ENCODE assay signal across 17 cellular contexts in the genomic region with DNA sequence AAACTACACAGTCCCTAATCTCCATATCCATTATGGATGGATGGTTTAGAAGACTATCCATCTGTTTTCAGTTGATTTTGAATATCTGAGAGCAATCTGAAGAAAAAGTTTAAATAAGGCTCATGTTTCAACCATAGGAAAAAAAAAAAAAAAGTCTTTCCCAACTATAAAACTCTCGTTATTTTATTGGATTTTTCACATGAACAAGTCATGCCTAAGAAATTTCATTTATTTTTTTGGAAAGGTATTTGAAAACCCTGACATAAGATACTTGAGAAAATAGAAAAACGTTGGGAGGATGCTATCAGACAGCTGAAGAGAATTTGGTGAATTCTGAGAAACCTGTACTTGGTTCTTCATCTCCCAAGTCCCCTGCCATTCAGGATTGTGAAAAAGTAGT. TPM values are rescaled to one million over a fixed set of nuclear protein-coding genes. Genes with fewer than 3 reads are reported as not detected.
DNase-seq lines count a peak whose midpoint lies in the region; ATAC-seq and TF ChIP-seq lines count a peak whose summit lies in the region.
"Had no signal": no experiment of that assay in that cellular context is flagged by ENCODE, and none has a peak within 500 bp of the region (broad histone marks: within the 10 kb centered on the region; RNA-seq: fewer than 3 reads in every experiment).

No MANE protein-coding gene starts in this region.

- CTCF ChIA-PET in CD8-positive, alpha-beta T cell (lab: Charles Lee), result interaction anchor here (1.0 to 4.9 kb wide), 4 partner anchors 76 to 180 kb away, joined by 3 to 42 read pairs (median 13); partner anchors contain the start of gene CARNMT1

- TF ChIP-seq POLR2A in prostate gland (IDR thresholded peaks at IDR 0.05), result no peak

- H3K4me3 Mint-ChIP-seq in T-helper 2 cell treated with Interferon-gamma antibody and Interleukin-4, amounts not matched to agents 5 μg/mL and 100 μg/mL, for 36 hours, result peak overlapping the region; percentile 44
- H3K4me3 Mint-ChIP-seq in CD8-positive, alpha-beta T cell, result peak overlapping the region; percentile 32
- H3K4me3 Mint-ChIP-seq in natural killer cell treated with Interleukin-12 subunit alpha and Interleukin-12 subunit beta and Interleukin-15 and Interleukin-18, amount 100 ng/mL, for 72 hours, result peak overlapping the region; percentile 8

- peaks cover 43% of the 10 kb centered on the region for H3K4me1 Mint-ChIP-seq in T-helper 2 cell treated with Interferon-gamma antibody and Interleukin-4, amounts not matched to agents 5 μg/mL and 100 μg/mL, for 36 hours (ENCODE audit: low read depth)
- peaks cover 24% of the 10 kb centered on the region for H3K4me1 Mint-ChIP-seq in CD8-positive, alpha-beta T cell (ENCODE audit: low read depth)
- H3K4me1 Mint-ChIP-seq in natural killer cell treated with Interleukin-12 subunit alpha and Interleukin-12 subunit beta and Interleukin-15 and Interleukin-18, amount 100 ng/mL, for 72 hours (ENCODE audit: low read depth in 2 of 2), result peaks cover 31 to 44% of the 10 kb centered on the region in 2 donors

- no peak for DNase-seq in T-helper 2 cell treated with Interferon-gamma antibody and Interleukin-4, amounts not matched to agents 5 μg/mL and 100 μg/mL, for 36 hours (ENCODE audit: low spot score)
- no peak for DNase-seq in T-helper 2 cell
- no peak for DNase-seq in CD8-positive, alpha-beta T cell
- no peak for DNase-seq in SK-N-MC (ENCODE audit: low read depth, low spot score)
- DNase-seq in natural killer cell treated with Interleukin-12 subunit alpha and Interleukin-12 subunit beta and Interleukin-15 and Interleukin-18, amount 100 ng/mL, for 72 hours (ENCODE audit: low spot score), result no peak
- no peak for DNase-seq in NCI-H2081 (lab: John Stamatoyannopoulos, UW)
- no peak for DNase-seq in prostate gland (ENCODE audit: low spot score)
- DNase-seq: activated CD4-positive, alpha-beta T cell treated with anti-CD3 and anti-CD28 coated beads for 48 hours; activated T-cell treated with anti-CD3 and anti-CD28 coated beads, Interleukin-2, amount 50 U/mL, for 1 hour; effector memory CD4-positive, alpha-beta T cell; NCI-H1694 treated with DMSO at 0.1 percent for 48 hours; SHP77 treated with DMSO at 0.1 percent for 48 hours; stimulated activated naive B cell treated with anti-CD40 and anti-IgM and Interleukin-4, amounts not matched to agents 10 μg/mL and 1 μg/mL and 100 μg/mL, for 72 hours; trophoblast cell had no signal

- H3K9me3 Mint-ChIP-seq in T-helper 2 cell treated with Interferon-gamma antibody and Interleukin-4, amounts not matched to agents 5 μg/mL and 100 μg/mL, for 36 hours, result no peaks in the 10 kb centered on the region
- no peaks in the 10 kb centered on the region for H3K9me3 Mint-ChIP-seq in CD8-positive, alpha-beta T cell
- H3K9me3 Mint-ChIP-seq in natural killer cell treated with Interleukin-12 subunit alpha and Interleukin-12 subunit beta and Interleukin-15 and Interleukin-18, amount 100 ng/mL, for 72 hours, result no peaks in the 10 kb centered on the region
- H3K9me3 Mint-ChIP-seq: stimulated activated naive B cell treated with anti-CD40 and anti-IgM and Interleukin-4, amounts not matched to agents 10 μg/mL and 1 μg/mL and 100 μg/mL, for 72 hours had no signal

- ATAC-seq in CD8-positive, alpha-beta T cell, result no peak
- ATAC-seq in natural killer cell treated with Interleukin-12 subunit alpha and Interleukin-12 subunit beta and Interleukin-15 and Interleukin-18, amount 100 ng/mL, for 72 hours, result no peak
- no peak for ATAC-seq in HG02884 (IDR thresholded peaks at IDR 0.05; ENCODE audit: unreplicated experiment)
- ATAC-seq: HepG2; stimulated activated naive B cell treated with anti-CD40 and anti-IgM and Interleukin-4, amounts not matched to agents 10 μg/mL and 1 μg/mL and 100 μg/mL, for 72 hours had no signal

- no peak overlapping the region for H3K27ac ChIP-seq in CD8-positive, alpha-beta T cell (ENCODE audit: low read depth, low read length)
- H3K27ac ChIP-seq in SK-N-MC (no peak overlapping the region), prostate gland (no peak overlapping the region)
- H3K27ac ChIP-seq: ascending aorta had no signal

- no peaks in the 10 kb centered on the region for H3K27me3 ChIP-seq in CD8-positive, alpha-beta T cell (ENCODE audit: insufficient read depth, low read length)
- no peaks in the 10 kb centered on the region for H3K27me3 ChIP-seq in prostate gland (replicated peaks; ENCODE audit: insufficient read depth)
- H3K27me3 ChIP-seq: ascending aorta had no signal

- POLR2A ChIA-PET in CD8-positive, alpha-beta T cell (lab: Charles Lee), result interaction anchor here (0.7 to 3.4 kb wide), 2 partner anchors 106 to 136 kb away, joined by 3 to 24 read pairs; partner anchors contain the start of genes NMRK1 and OSTF1

- H3K9me3 ChIP-seq in CD8-positive, alpha-beta T cell (ENCODE audit: low read length), result no peaks in the 10 kb centered on the region
- H3K9me3 ChIP-seq in SK-N-MC (ENCODE audit: low read depth, low read length) (no peaks in the 10 kb centered on the region), prostate gland (no peaks in the 10 kb centered on the region)
- H3K9me3 ChIP-seq: ascending aorta had no signal

- peaks cover 17% of the 10 kb centered on the region for H3K36me3 Mint-ChIP-seq in T-helper 2 cell treated with Interferon-gamma antibody and Interleukin-4, amounts not matched to agents 5 μg/mL and 100 μg/mL, for 36 hours (ENCODE audit: low read depth)
- H3K36me3 Mint-ChIP-seq in CD8-positive, alpha-beta T cell, result peaks cover 9% of the 10 kb centered on the region
- H3K36me3 Mint-ChIP-seq in natural killer cell treated with Interleukin-12 subunit alpha and Interleukin-12 subunit beta and Interleukin-15 and Interleukin-18, amount 100 ng/mL, for 72 hours, result peaks cover 7% of the 10 kb centered on the region

- 22% methylated on average over 2 of the region's 2 CpGs for WGBS in prostate gland

- TF ChIP-seq CTCF in CD8-positive, alpha-beta T cell (IDR thresholded peaks at IDR 0.05), result no peak
- no peak for TF ChIP-seq CTCF in prostate gland (IDR thresholded peaks at IDR 0.05)

- intact Hi-C loops in CD8-positive, alpha-beta T cell (cut with DNase I, micrococcal nuclease), result loop anchor here (5.0 to 10.0 kb wide), 7 partner anchors 37 to 1806 kb away; partner anchors contain the start of gene RFK (in 1 of the 2)
- intact Hi-C loops in prostate gland (cut with DNase I), result no loop called here

- H3K27ac Mint-ChIP-seq in T-helper 2 cell treated with Interferon-gamma antibody and Interleukin-4, amounts not matched to agents 5 μg/mL and 100 μg/mL, for 36 hours, result no peak overlapping the region
- no peak overlapping the region for H3K27ac Mint-ChIP-seq in CD8-positive, alpha-beta T cell
- H3K27ac Mint-ChIP-seq in natural killer cell treated with Interleukin-12 subunit alpha and Interleukin-12 subunit beta and Interleukin-15 and Interleukin-18, amount 100 ng/mL, for 72 hours, result no peak overlapping the region
- H3K27ac Mint-ChIP-seq: stimulated activated naive B cell treated with anti-CD40 and anti-IgM and Interleukin-4, amounts not matched to agents 10 μg/mL and 1 μg/mL and 100 μg/mL, for 72 hours had no signal

- H3K4me3 ChIP-seq in CD8-positive, alpha-beta T cell (ENCODE audit: low read depth, low read length), result no peak overlapping the region
- H3K4me3 ChIP-seq in SK-N-MC, result peak overlapping the region; percentile 97
- H3K4me3 ChIP-seq in prostate gland, result no peak overlapping the region

- H3K36me3 ChIP-seq in CD8-positive, alpha-beta T cell (ENCODE audit: insufficient read depth, low read length), result no peaks in the 10 kb centered on the region
- H3K36me3 ChIP-seq in SK-N-MC (ENCODE audit: insufficient read depth, low read length) (no peaks in the 10 kb centered on the region), prostate gland (no peaks in the 10 kb centered on the region)
- H3K36me3 ChIP-seq: ascending aorta had no signal

- no peaks in the 10 kb centered on the region for H3K27me3 Mint-ChIP-seq in T-helper 2 cell treated with Interferon-gamma antibody and Interleukin-4, amounts not matched to agents 5 μg/mL and 100 μg/mL, for 36 hours (ENCODE audit: low read depth)
- H3K27me3 Mint-ChIP-seq in CD8-positive, alpha-beta T cell (ENCODE audit: low read depth), result no peaks in the 10 kb centered on the region
- H3K27me3 Mint-ChIP-seq in natural killer cell treated with Interleukin-12 subunit alpha and Interleukin-12 subunit beta and Interleukin-15 and Interleukin-18, amount 100 ng/mL, for 72 hours, result peaks cover 0 to 3% of the 10 kb centered on the region in 2 donors
- H3K27me3 Mint-ChIP-seq: stimulated activated naive B cell treated with anti-CD40 and anti-IgM and Interleukin-4, amounts not matched to agents 10 μg/mL and 1 μg/mL and 100 μg/mL, for 72 hours had no signal

- no peaks in the 10 kb centered on the region for H3K4me1 ChIP-seq in CD8-positive, alpha-beta T cell (ENCODE audit: insufficient read depth, low read length)
- no peaks in the 10 kb centered on the region for H3K4me1 ChIP-seq in prostate gland (replicated peaks)
- H3K4me1 ChIP-seq: ascending aorta had no signal

- no peak overlapping the region for H3K9ac ChIP-seq in SK-N-MC (ENCODE audit: insufficient read length)

RNA-seq across cellular contexts. Expression of gene C9orf40, which starts 2.3 kb away (rescaled TPM):
- 1 to 10 TPM; 1.5 to 2.3 TPM for total RNA-seq in CD8-positive, alpha-beta T cell
- 10 to 100 TPM; 11.6 to 15.1 TPM for total RNA-seq in natural killer cell treated with Interleukin-12 subunit alpha and Interleukin-12 subunit beta and Interleukin-15 and Interleukin-18, amount 100 ng/mL, for 72 hours
- 1 to 10 TPM; 2.5 to 4.4 TPM for total RNA-seq in prostate gland
